Comparison of ENCODE assay signal across 13 cellular contexts in the genomic region with DNA sequence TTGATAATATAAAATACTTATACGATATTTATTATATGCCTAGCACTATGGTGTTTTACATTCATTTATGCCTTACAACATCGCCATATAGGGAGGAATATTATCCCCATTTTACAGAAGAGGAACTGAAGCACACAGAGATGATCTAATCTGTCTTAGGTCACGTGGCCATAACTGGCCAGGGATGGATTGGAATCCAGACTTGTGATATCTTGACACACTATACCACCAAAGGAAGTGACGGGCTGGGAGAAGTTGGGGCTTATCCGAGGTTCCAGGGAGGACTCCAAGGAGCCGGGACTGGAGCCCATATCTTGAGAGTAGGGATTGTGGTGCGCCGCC.
A peak's percentile ranks its signal among the peaks of the same experiment; 100 is the strongest.
DNase-seq lines count a peak whose midpoint lies in the region; ATAC-seq and TF ChIP-seq lines count a peak whose summit lies in the region.
"Had no signal": no experiment of that assay in that cellular context is flagged by ENCODE, and none has a peak within 500 bp of the region (broad histone marks: within the 10 kb centered on the region; RNA-seq: fewer than 3 reads in every experiment).

No MANE protein-coding gene starts in this region.

- H3K4me3 ChIP-seq in coronary artery (peak overlapping the region; percentile 49), WERI-Rb-1 (ENCODE audit: low read depth, low read length) (no peak overlapping the region)
- no peak overlapping the region for H3K4me3 ChIP-seq in naive thymus-derived CD4-positive, alpha-beta T cell (ENCODE audit: low read length)

- peaks cover 7 to 33% (median 26%) of the 10 kb centered on the region in 7 donors for H3K4me1 Mint-ChIP-seq in naive thymus-derived CD4-positive, alpha-beta T cell

- H3K27ac Mint-ChIP-seq in naive thymus-derived CD4-positive, alpha-beta T cell: peak overlapping the region in 1 of 9 donors; percentile 3

- peak; percentile 5 for DNase-seq in CD1c-positive myeloid dendritic cell (ENCODE audit: extremely low spot score)
- peak; percentile 32 for DNase-seq in GM13977 (ENCODE audit: low spot score)
- no peak for DNase-seq in coronary artery (ENCODE audit: low spot score)
- no peak for DNase-seq in naive thymus-derived CD4-positive, alpha-beta T cell
- no peak for DNase-seq in central memory CD4-positive, alpha-beta T cell
- DNase-seq in effector CD4-positive, alpha-beta T cell: no peak
- no peak for DNase-seq in WERI-Rb-1
- DNase-seq: AML-193, dorsolateral prefrontal cortex, NCI-H1694, substantia nigra had no signal

- H3K27me3 ChIP-seq in naive thymus-derived CD4-positive, alpha-beta T cell (ENCODE audit: control insufficient read depth in 2 of 2, insufficient read depth in 2 of 2, low read length in 2 of 2): peaks cover 4 to 15% of the 10 kb centered on the region in 2 donors
- H3K27me3 ChIP-seq in WERI-Rb-1 (ENCODE audit: insufficient read depth, low read depth, severe bottlenecking): no peaks in the 10 kb centered on the region

- H3K4me1 ChIP-seq in naive thymus-derived CD4-positive, alpha-beta T cell (ENCODE audit: control insufficient read depth in 2 of 2, insufficient read depth in 2 of 2, low read length in 2 of 2): no peaks in the 10 kb centered on the region

- no peak for TF ChIP-seq CTCF in GM13977 (IDR thresholded peaks at IDR 0.05; ENCODE audit: extremely low read depth, insufficient read depth, missing control alignments)
- TF ChIP-seq CTCF in coronary artery (IDR thresholded peaks at IDR 0.05): no peak
- TF ChIP-seq CTCF in WERI-Rb-1 (IDR thresholded peaks at IDR 0.05; ENCODE audit: low read depth, low read length): no peak

- CTCF ChIA-PET in naive thymus-derived CD4-positive, alpha-beta T cell (lab: Charles Lee): no interaction called here

- peaks cover 0 to 8% (median 3%) of the 10 kb centered on the region in 5 donors for H3K36me3 Mint-ChIP-seq in naive thymus-derived CD4-positive, alpha-beta T cell

- in situ Hi-C loops in GM13977 (cut with MboI; ENCODE audit: low pct_unique_long_range_greater_than_20kb, low sequenced_read_pairs, unreplicated experiment): loop anchor here (10.0 kb wide), 1 partner anchor 132 kb away; no protein-coding TSS in a partner anchor

- H3K27me3 Mint-ChIP-seq in naive thymus-derived CD4-positive, alpha-beta T cell: peaks cover 83 to 91% (median 86%) of the 10 kb centered on the region in 5 donors

- no peak overlapping the region for H3K27ac ChIP-seq in coronary artery
- no peak overlapping the region for H3K27ac ChIP-seq in naive thymus-derived CD4-positive, alpha-beta T cell (ENCODE audit: low read depth, low read length)
- H3K27ac ChIP-seq in WERI-Rb-1: no peak overlapping the region
- H3K27ac ChIP-seq: dorsolateral prefrontal cortex had no signal

- H3K4me3 Mint-ChIP-seq in naive thymus-derived CD4-positive, alpha-beta T cell: peak overlapping the region in 8 of 10 donors; percentile 3 to 61 (median 29)

- intact Hi-C loops in naive thymus-derived CD4-positive, alpha-beta T cell (cut with micrococcal nuclease): loop anchor here in 1 of 2 donors (2.0 kb wide), 1 partner anchor 76 kb away; no protein-coding TSS in a partner anchor

- no peak for ATAC-seq in naive thymus-derived CD4-positive, alpha-beta T cell
- ATAC-seq in HG02642 (IDR thresholded peaks at IDR 0.05; ENCODE audit: poor library complexity, unreplicated experiment): no peak
- ATAC-seq: Right ventricle myocardium inferior had no signal

- peaks cover 0 to 17% (median 3%) of the 10 kb centered on the region in 11 donors for H3K9me3 Mint-ChIP-seq in naive thymus-derived CD4-positive, alpha-beta T cell

- H3K9me3 ChIP-seq in naive thymus-derived CD4-positive, alpha-beta T cell (ENCODE audit: control insufficient read depth in 2 of 3, low read length in 3 of 3): no peaks in the 10 kb centered on the region
- no peaks in the 10 kb centered on the region for H3K9me3 ChIP-seq in WERI-Rb-1 (ENCODE audit: severe bottlenecking)

- H3K36me3 ChIP-seq in naive thymus-derived CD4-positive, alpha-beta T cell (ENCODE audit: control insufficient read depth in 2 of 3, insufficient read depth in 3 of 3, low read length in 3 of 3): no peaks in the 10 kb centered on the region
- no peaks in the 10 kb centered on the region for H3K36me3 ChIP-seq in WERI-Rb-1

- POLR2A ChIA-PET in naive thymus-derived CD4-positive, alpha-beta T cell (lab: Charles Lee): no interaction called here

Comparison
In these comparisons a context has a peak if more than half of its experiments do, and no peak if none do; other contexts are left out.
1. DNase-seq: peak in CD1c-positive myeloid dendritic cell (single experiment) and GM13977 (single experiment); none in coronary artery (single experiment), naive thymus-derived CD4-positive, alpha-beta T cell (0 of 9), central memory CD4-positive, alpha-beta T cell (single experiment), effector CD4-positive, alpha-beta T cell (single experiment) and WERI-Rb-1 (single experiment).